ENCODE assay signal across 28 cellular contexts in the genomic region with DNA sequence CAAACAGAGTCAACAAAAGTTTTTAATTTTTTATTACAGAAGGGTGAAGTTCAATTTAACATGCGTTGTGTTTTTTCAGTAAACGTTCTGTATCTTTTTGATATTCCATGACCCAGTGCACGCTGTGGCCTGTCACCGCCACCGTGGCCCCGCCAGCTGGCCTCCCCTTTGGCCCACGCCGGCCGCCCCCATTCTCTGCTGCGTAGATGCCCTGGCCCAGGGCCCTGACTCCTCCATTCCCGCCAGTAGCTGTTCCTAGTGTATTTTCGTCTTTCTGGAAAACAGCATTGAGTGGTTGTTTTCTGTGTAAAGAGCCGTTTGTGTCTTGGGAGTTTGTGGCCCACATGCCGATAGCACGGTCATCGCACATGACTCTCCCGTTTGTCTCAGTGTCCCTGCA. TPM values are rescaled to one million over a fixed set of nuclear protein-coding genes. Genes with fewer than 3 reads are reported as not detected.
A peak's percentile ranks its signal among the peaks of the same experiment; 100 is the strongest.
DNase-seq lines count a peak whose midpoint lies in the region; ATAC-seq, FAIRE-seq and TF ChIP-seq lines count a peak whose summit lies in the region.
"Had no signal": no experiment of that assay in that cellular context is flagged by ENCODE, and none has a peak within 500 bp of the region (broad histone marks: within the 10 kb centered on the region; RNA-seq: fewer than 3 reads in every experiment).

No MANE protein-coding gene starts in this region.

- no peak overlapping the region for H3K23ac ChIP-seq in neuronal stem cell (ENCODE audit: low read depth, low read length, poor library complexity)

- BruUV-seq in Caco-2 (replicated peaks; lab: Mats Ljungman, UMichigan) (TSS peak; percentile 62), PC-3 (replicated peaks; lab: Mats Ljungman, UMichigan) (TSS peak; percentile 36)

- H2BK120ac ChIP-seq in neuronal stem cell (ENCODE audit: low read depth, low read length), result no peak overlapping the region

- no peak overlapping the region for H3K18ac ChIP-seq in neuronal stem cell (ENCODE audit: low read length)

- no peaks in the 10 kb centered on the region for H3K79me2 ChIP-seq in PC-3 (ENCODE audit: low read length)
- H3K79me2 ChIP-seq: parathyroid adenoma had no signal

- H3K14ac ChIP-seq in neuronal stem cell (ENCODE audit: low read length), result no peak overlapping the region

- H3K27ac Mint-ChIP-seq in Caco-2 (ENCODE audit: unreplicated experiment), result no peak overlapping the region
- H3K27ac Mint-ChIP-seq: activated naive CD4-positive, alpha-beta T cell treated with anti-CD3 and anti-CD28 coated beads for 36 hours; immature natural killer cell had no signal

- H3K36me3 ChIP-seq in Caco-2 (ENCODE audit: control insufficient read depth, insufficient read depth, low read length) (peaks cover 1% of the 10 kb centered on the region), PC-3 (ENCODE audit: low read depth, low read length) (no peaks in the 10 kb centered on the region; the same call in none of the 2 replicates), neuronal stem cell (replicated peaks in 1 of 2; ENCODE audit: control insufficient read depth in 2 of 2, insufficient read depth in 2 of 2, low read length in 2 of 2) (peaks cover 47 to 75% of the 10 kb centered on the region in 2 donors)

- TF ChIP-seq CTCF in Caco-2 (IDR thresholded peaks at IDR 0.05; ENCODE audit: insufficient read depth in 1 of 2, low read depth in 1 of 2, low read length in 1 of 2, severe bottlenecking in 1 of 2, unreplicated experiment in 1 of 2) (no peak), PC-3 (conservative IDR thresholded peaks at IDR 0.05; ENCODE audit: low read depth, low read length) (no peak), dorsolateral prefrontal cortex (IDR thresholded peaks at IDR 0.05 in 54 of 56, conservative IDR thresholded peaks at IDR 0.05 in 2 of 56; ENCODE audit: low read depth in 1 of 56, partially characterized antibody in 56 of 56) (no peak)

- no peak overlapping the region for H3K4me3 Mint-ChIP-seq in Caco-2 (ENCODE audit: unreplicated experiment)
- H3K4me3 Mint-ChIP-seq: activated naive CD4-positive, alpha-beta T cell treated with anti-CD3 and anti-CD28 coated beads for 36 hours; brain; immature natural killer cell had no signal

- H3K4me2 ChIP-seq in PC-3 (ENCODE audit: low read length) (no peak overlapping the region), neuronal stem cell (ENCODE audit: insufficient read depth, low read length, poor library complexity, severe bottlenecking) (no peak overlapping the region)

- no peak overlapping the region for H2AK5ac ChIP-seq in neuronal stem cell (ENCODE audit: low read depth, low read length)

- WGBS in neuronal stem cell (ENCODE audit: extremely low coverage in 2 of 2, insufficient read length in 2 of 2, insufficient replicate concordance in 1 of 2), 2 donors, result no CpG with 5 or more reads among the region's 17 CpGs

- H4K20me1 ChIP-seq in PC-3 (ENCODE audit: low read length), result no peaks in the 10 kb centered on the region

- no peak overlapping the region for H2BK12ac ChIP-seq in neuronal stem cell (ENCODE audit: low read length)

- intact Hi-C loops in Caco-2 (cut with micrococcal nuclease; ENCODE audit: unreplicated experiment), result no loop called here
- intact Hi-C loops in PC-3 (cut with micrococcal nuclease), result no loop called here
- intact Hi-C loops in dorsolateral prefrontal cortex (cut with DNase I), result no loop called here

- no peaks in the 10 kb centered on the region for H3F3A ChIP-seq in PC-3 (ENCODE audit: low read length, unreplicated experiment)

- H3K36me3 Mint-ChIP-seq in Caco-2 (ENCODE audit: insufficient read depth, unreplicated experiment), result peaks cover 82% of the 10 kb centered on the region

- no peak for FAIRE-seq in GM12891 (lab: Jason Lieb, UNC)
- FAIRE-seq: G401.6 had no signal

- H3K27ac ChIP-seq in PC-3 (ENCODE audit: low read length) (no peak overlapping the region), dorsolateral prefrontal cortex (peak overlapping the region in 57 of 59 donors; percentile 3 to 97 (median 80)), neuronal stem cell (replicated peaks; ENCODE audit: low read length) (no peak overlapping the region)
- H3K27ac ChIP-seq: parathyroid adenoma, SK-N-MC, stomach, transverse colon had no signal

- POLR2A ChIA-PET in Caco-2 (lab: Charles Lee), result no interaction called here
- POLR2A ChIA-PET in PC-3 (lab: Charles Lee; ENCODE audit: unreplicated experiment), result no interaction called here

- CTCF ChIA-PET in Caco-2 (lab: Charles Lee) (no interaction called here), PC-3 (lab: Charles Lee) (no interaction called here)

- no peak for TF ChIP-seq POLR2A in GM12891 (IDR thresholded peaks at IDR 0.05; ENCODE audit: low read depth, low read length)

- H3K79me1 ChIP-seq in neuronal stem cell (ENCODE audit: low read depth, low read length), result peaks cover 2% of the 10 kb centered on the region

- H3K27me3 ChIP-seq in Caco-2 (replicated peaks; ENCODE audit: control insufficient read depth, insufficient read depth, low read length) (no peaks in the 10 kb centered on the region), PC-3 (ENCODE audit: low read length) (no peaks in the 10 kb centered on the region), dorsolateral prefrontal cortex (no peaks in the 10 kb centered on the region), neuronal stem cell (ENCODE audit: control insufficient read depth in 3 of 3, insufficient read depth in 3 of 3, low read depth in 1 of 3, low read length in 3 of 3) (peaks cover 0 to 4% (median 0%) of the 10 kb centered on the region in 3 experiments)
- H3K27me3 ChIP-seq: stomach, transverse colon had no signal

- H3K9me2 ChIP-seq in PC-3 (replicated peaks; ENCODE audit: low read length), result no peaks in the 10 kb centered on the region

- H2AFZ ChIP-seq in PC-3 (ENCODE audit: low read length), result no peak overlapping the region
- no peak overlapping the region for H2AFZ ChIP-seq in neuronal stem cell (ENCODE audit: low read length)
- H2AFZ ChIP-seq: parathyroid adenoma had no signal

- ATAC-seq in PC-3, result no peak
- ATAC-seq in HG03139 (IDR thresholded peaks at IDR 0.05; ENCODE audit: unreplicated experiment), result no peak

- no peaks in the 10 kb centered on the region for H3K9me3 ChIP-seq in Caco-2
- no peaks in the 10 kb centered on the region for H3K9me3 ChIP-seq in PC-3 (ENCODE audit: low read length)
- peaks cover 0 to 3% of the 10 kb centered on the region in 2 donors for H3K9me3 ChIP-seq in neuronal stem cell (replicated peaks in 1 of 2; ENCODE audit: control insufficient read depth in 2 of 2, insufficient read depth in 1 of 2, low read depth in 1 of 2, low read length in 2 of 2)
- H3K9me3 ChIP-seq: HAP-1, stomach, transverse colon had no signal

- no peak overlapping the region for H3K4ac ChIP-seq in neuronal stem cell (ENCODE audit: low read length)

- no peak overlapping the region for H3K9ac ChIP-seq in PC-3 (ENCODE audit: low read length)
- peak overlapping the region; percentile 39 for H3K9ac ChIP-seq in neuronal stem cell (ENCODE audit: low read depth, low read length, poor library complexity)
- H3K9ac ChIP-seq: parathyroid adenoma had no signal

- no peak overlapping the region for H4K91ac ChIP-seq in neuronal stem cell (ENCODE audit: low read depth, low read length, poor library complexity)

- no peak overlapping the region for H2BK15ac ChIP-seq in neuronal stem cell (ENCODE audit: low read length)

- H3K4me1 Mint-ChIP-seq in Caco-2 (ENCODE audit: low read depth, unreplicated experiment), result no peaks in the 10 kb centered on the region

- peaks cover 10% of the 10 kb centered on the region for H3K9me3 Mint-ChIP-seq in Caco-2 (ENCODE audit: unreplicated experiment)
- H3K9me3 Mint-ChIP-seq: activated naive CD4-positive, alpha-beta T cell treated with anti-CD3 and anti-CD28 coated beads for 36 hours; immature natural killer cell had no signal

- H3K4me1 ChIP-seq in Caco-2 (no peaks in the 10 kb centered on the region), PC-3 (ENCODE audit: insufficient read depth, low read length) (no peaks in the 10 kb centered on the region), neuronal stem cell (ENCODE audit: control insufficient read depth in 2 of 2, insufficient read depth in 1 of 2, low read depth in 1 of 2, low read length in 2 of 2) (peaks cover 0 to 3% of the 10 kb centered on the region in 2 donors)
- H3K4me1 ChIP-seq: HAP-1, parathyroid adenoma had no signal

- H4K8ac ChIP-seq in neuronal stem cell (ENCODE audit: low read depth, low read length), result no peak overlapping the region

- H2BK5ac ChIP-seq in neuronal stem cell (ENCODE audit: low read length), result no peak overlapping the region

- H3K4me3 ChIP-seq in Caco-2 (ENCODE audit: low read depth, low read length), result no peak overlapping the region
- H3K4me3 ChIP-seq in PC-3 (ENCODE audit: low read length), result no peak overlapping the region
- H3K4me3 ChIP-seq in dorsolateral prefrontal cortex, result no peak overlapping the region
- H3K4me3 ChIP-seq in neuronal stem cell (ENCODE audit: low read length in 2 of 2), result no peak overlapping the region
- H3K4me3 ChIP-seq: HAP-1, SK-N-MC, stomach, transverse colon had no signal

- DNase-seq in Caco-2, result no peak
- no peak for DNase-seq in PC-3
- no peak for DNase-seq in dorsolateral prefrontal cortex
- no peak for DNase-seq in neuronal stem cell (ENCODE audit: low spot score)
- DNase-seq in GM12891 (ENCODE audit: insufficient read length, low spot score), result no peak
- DNase-seq in NCI-H774 (lab: John Stamatoyannopoulos, UW), result no peak
- DNase-seq in superior temporal gyrus (ENCODE audit: extremely low spot score), result no peak
- DNase-seq: activated CD4-positive, CD25-positive, alpha-beta regulatory T cell; activated CD8-positive, alpha-beta memory T cell treated with anti-CD3 and anti-CD28 coated beads, Interleukin-2, amount 50 U/mL, for 4 hours; activated naive CD4-positive, alpha-beta T cell treated with anti-CD3 and anti-CD28 coated beads for 36 hours; immature natural killer cell; NCI-H1048; NCI-H446; NCI-H82; stimulated activated CD4-positive, alpha-beta T cell treated with anti-CD3 and anti-CD28 coated beads, Interleukin-2, amount 100 ng/mL, for 48 hours; stomach; T-helper 1 cell; transverse colon had no signal

- no peaks in the 10 kb centered on the region for H3K27me3 Mint-ChIP-seq in Caco-2 (ENCODE audit: insufficient read depth, unreplicated experiment)

TF ChIP-seq in GM12891, 5 proteins besides CTCF, POLR2A, EP300 and RAD21 (continues in another document):
- TF ChIP-seq TAF1 (IDR thresholded peaks at IDR 0.05; ENCODE audit: low read depth, low read length) (no peak), PAX5 (IDR thresholded peaks at IDR 0.05; ENCODE audit: insufficient read depth, low read length, severe bottlenecking) (no peak), POLR2AphosphoS5 (IDR thresholded peaks at IDR 0.05; ENCODE audit: low read depth, low read length) (no peak)

RNA-seq across cellular contexts. Expression of gene RNU6ATAC, which starts 6.1 kb away (rescaled TPM):
- 72.9 and 99.0 TPM in 2 replicates for total RNA-seq in Caco-2 (2022)
- not detected in 2 replicates for total RNA-seq in PC-3 (2014; rRNA removed)
- total RNA-seq in dorsolateral prefrontal cortex, result 100 to 1,000 TPM in 83 of 120 experiments, 10 to 100 TPM in 37; 25.4 to 362 (median 132) TPM
- polyA plus RNA-seq in neuronal stem cell (2013, experiment 1 of 2), result not detected
- not detected for polyA plus RNA-seq in neuronal stem cell (2013, experiment 2 of 2)
- not detected for polyA plus RNA-seq in GM12891 (2012; ENCODE audit: low read depth, missing spikeins)
- total RNA-seq: cerebellum, fibroblast of lung, stomach, transverse colon had no signal
- polyA plus RNA-seq: BJ, fibroblast of lung, immature natural killer cell, neural cell, stomach had no signal

RNA-seq across cellular contexts. Expression of gene WDR5, which starts 22.4 kb away (rescaled TPM):
- 51.7 and 54.8 TPM in 2 replicates for total RNA-seq in Caco-2 (2022)
- 29.1 and 35.7 TPM in 2 replicates for total RNA-seq in PC-3 (2014; rRNA removed)
- 10 to 100 TPM; 22.8 to 42.2 (median 29.5) TPM for total RNA-seq in dorsolateral prefrontal cortex
- polyA plus RNA-seq in neuronal stem cell (2013, experiment 1 of 2), result 31.5 TPM
- 31.4 TPM for polyA plus RNA-seq in neuronal stem cell (2013, experiment 2 of 2)
- 24.7 TPM for polyA plus RNA-seq in GM12891 (2012; ENCODE audit: low read depth, missing spikeins)

Comparison
In these comparisons a context has a peak if more than half of its experiments do, and no peak if none do; other contexts are left out.
1. H3K27ac ChIP-seq: peak in dorsolateral prefrontal cortex (57 of 59); none in PC-3 (single experiment) and neuronal stem cell (single experiment).
2. RNA of gene RNU6ATAC, which starts 6.1 kb away (total RNA-seq): 25.4 to 362 TPM in dorsolateral prefrontal cortex and 72.9 to 99.0 TPM in Caco-2; not detected in PC-3; every median in the first group is over 10 times any median in the second.